ENCODE assay signal across 1 cellular context in the genomic region with DNA sequence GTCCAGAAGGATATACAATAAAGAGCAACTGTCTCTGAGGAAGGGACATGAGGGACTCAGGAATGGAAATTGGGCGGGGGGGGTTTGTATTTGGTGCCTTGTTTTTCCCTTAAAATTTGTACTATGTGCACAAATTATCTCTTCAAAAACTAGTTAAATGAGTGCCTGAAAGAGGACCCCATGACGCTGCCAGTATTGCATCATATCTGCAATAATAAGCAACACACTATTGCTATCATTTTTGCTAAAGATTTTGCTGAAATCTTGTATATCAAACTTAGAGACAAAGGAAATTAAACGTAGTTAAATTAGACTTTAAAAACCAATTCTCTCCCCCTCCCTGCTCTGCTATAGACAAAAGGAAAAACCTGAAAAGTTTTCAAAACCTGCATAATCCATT.
TF ChIP-seq lines count a peak whose summit lies in the region.

No MANE protein-coding gene starts in this region.

TF ChIP-seq in GM23338, 12 proteins besides CTCF, POLR2A, EP300 and RAD21 (continued from another document):
- TF ChIP-seq REST (IDR thresholded peaks at IDR 0.05; ENCODE audit: unreplicated experiment) (no peak), ZNF114 (CRISPR knock-in tag; IDR thresholded peaks at IDR 0.05) (no peak), CREB1 (CRISPR knock-in tag; IDR thresholded peaks at IDR 0.05; ENCODE audit: low read depth) (no peak), NANOG (IDR thresholded peaks at IDR 0.05; ENCODE audit: borderline replicate concordance) (no peak), POLR2AphosphoS5 (IDR thresholded peaks at IDR 0.05; ENCODE audit: low read depth) (no peak)
TF ChIP-seq in GM23338: peak in this region for 0.
